Comparison of ENCODE assay signal across 24 cellular contexts in the genomic region with DNA sequence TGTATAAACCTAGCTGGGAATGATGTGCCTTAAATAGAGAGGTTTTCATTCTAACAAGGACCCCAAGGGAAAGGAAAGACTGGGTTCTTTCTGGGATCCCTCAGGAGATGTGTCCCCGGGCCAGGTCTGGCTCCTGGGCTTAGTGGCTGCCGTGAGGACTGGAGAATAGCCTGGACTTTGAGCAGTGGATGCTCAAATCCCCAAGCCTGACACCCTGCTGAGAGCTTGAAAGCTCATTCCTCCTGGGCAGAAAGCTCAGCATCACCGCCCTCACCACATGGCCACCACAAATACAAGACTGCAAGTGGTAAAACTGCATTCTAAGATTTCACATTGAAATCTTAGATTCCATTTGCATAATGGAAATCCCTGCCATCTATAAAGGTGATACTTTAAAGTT.
DNase-seq lines count a peak whose midpoint lies in the region; ATAC-seq and TF ChIP-seq lines count a peak whose summit lies in the region.
"Had no signal": no experiment of that assay in that cellular context is flagged by ENCODE, and none has a peak within 500 bp of the region (broad histone marks: within the 10 kb centered on the region; RNA-seq: fewer than 3 reads in every experiment).

No MANE protein-coding gene starts in this region.

- H3K36me3 Mint-ChIP-seq in activated CD8-positive, alpha-beta T cell treated with anti-CD3 and anti-CD28 coated beads for 36 hours (ENCODE audit: low read depth), result no peaks in the 10 kb centered on the region
- H3K36me3 Mint-ChIP-seq in activated CD8-positive, alpha-beta T cell treated with anti-CD3 and anti-CD28 coated beads, Interleukin-2, amount 10 ng/mL, durations not matched to agents 7 days and 5 days (ENCODE audit: low read depth), result no peaks in the 10 kb centered on the region
- H3K36me3 Mint-ChIP-seq in osteocyte (ENCODE audit: unreplicated experiment), result peaks cover 10% of the 10 kb centered on the region
- H3K36me3 Mint-ChIP-seq: activated naive CD8-positive, alpha-beta T cell treated with anti-CD3 and anti-CD28 coated beads, Interleukin-2, amount 10 ng/mL, durations not matched to agents 7 days and 5 days; CD8-positive, alpha-beta T cell; naive thymus-derived CD4-positive, alpha-beta T cell had no signal

- TF ChIP-seq CTCF in activated CD8-positive, alpha-beta T cell treated with anti-CD3 and anti-CD28 coated beads for 36 hours (IDR thresholded peaks at IDR 0.05), result no peak
- TF ChIP-seq CTCF in osteocyte (IDR thresholded peaks at IDR 0.05), result no peak

- peaks cover 34% of the 10 kb centered on the region for H3K4me1 Mint-ChIP-seq in activated CD8-positive, alpha-beta T cell treated with anti-CD3 and anti-CD28 coated beads for 36 hours (ENCODE audit: low read depth)
- H3K4me1 Mint-ChIP-seq in activated CD8-positive, alpha-beta T cell treated with anti-CD3 and anti-CD28 coated beads, Interleukin-2, amount 10 ng/mL, durations not matched to agents 7 days and 5 days (ENCODE audit: low read depth), result no peaks in the 10 kb centered on the region
- H3K4me1 Mint-ChIP-seq in osteocyte (ENCODE audit: unreplicated experiment), result peaks cover 36% of the 10 kb centered on the region
- H3K4me1 Mint-ChIP-seq: activated B cell treated with CpG ODN at 0.5 μM for 24 hours; activated naive CD8-positive, alpha-beta T cell treated with anti-CD3 and anti-CD28 coated beads, Interleukin-2, amount 10 ng/mL, durations not matched to agents 7 days and 5 days; central memory CD8-positive, alpha-beta T cell had no signal

- intact Hi-C loops in activated CD8-positive, alpha-beta T cell treated with anti-CD3 and anti-CD28 coated beads for 36 hours (cut with micrococcal nuclease), result no loop called here

- H3K9me3 Mint-ChIP-seq in activated CD8-positive, alpha-beta T cell treated with anti-CD3 and anti-CD28 coated beads for 36 hours, result no peaks in the 10 kb centered on the region
- H3K9me3 Mint-ChIP-seq in activated CD8-positive, alpha-beta T cell treated with anti-CD3 and anti-CD28 coated beads, Interleukin-2, amount 10 ng/mL, durations not matched to agents 7 days and 5 days (ENCODE audit: insufficient read depth), result no peaks in the 10 kb centered on the region
- H3K9me3 Mint-ChIP-seq in osteocyte (ENCODE audit: unreplicated experiment), result no peaks in the 10 kb centered on the region
- H3K9me3 Mint-ChIP-seq: activated B cell treated with CpG ODN at 0.5 μM for 24 hours; activated naive CD8-positive, alpha-beta T cell treated with anti-CD3 and anti-CD28 coated beads, Interleukin-2, amount 10 ng/mL, durations not matched to agents 7 days and 5 days; CD8-positive, alpha-beta T cell; central memory CD8-positive, alpha-beta T cell; naive thymus-derived CD4-positive, alpha-beta T cell had no signal

- H3K27ac Mint-ChIP-seq in activated CD8-positive, alpha-beta T cell treated with anti-CD3 and anti-CD28 coated beads for 36 hours, result no peak overlapping the region
- H3K27ac Mint-ChIP-seq in activated CD8-positive, alpha-beta T cell treated with anti-CD3 and anti-CD28 coated beads, Interleukin-2, amount 10 ng/mL, durations not matched to agents 7 days and 5 days, result no peak overlapping the region
- peak overlapping the region; percentile 80 for H3K27ac Mint-ChIP-seq in osteocyte (ENCODE audit: unreplicated experiment)
- H3K27ac Mint-ChIP-seq: activated B cell treated with CpG ODN at 0.5 μM for 24 hours; activated naive CD8-positive, alpha-beta T cell treated with anti-CD3 and anti-CD28 coated beads, Interleukin-2, amount 10 ng/mL, durations not matched to agents 7 days and 5 days; CD8-positive, alpha-beta T cell; naive thymus-derived CD4-positive, alpha-beta T cell had no signal

- no peak overlapping the region for H3K4me3 Mint-ChIP-seq in activated CD8-positive, alpha-beta T cell treated with anti-CD3 and anti-CD28 coated beads for 36 hours
- H3K4me3 Mint-ChIP-seq in activated CD8-positive, alpha-beta T cell treated with anti-CD3 and anti-CD28 coated beads, Interleukin-2, amount 10 ng/mL, durations not matched to agents 7 days and 5 days, result no peak overlapping the region
- no peak overlapping the region for H3K4me3 Mint-ChIP-seq in osteocyte (ENCODE audit: unreplicated experiment)
- H3K4me3 Mint-ChIP-seq: activated B cell treated with CpG ODN at 0.5 μM for 24 hours; activated naive CD8-positive, alpha-beta T cell treated with anti-CD3 and anti-CD28 coated beads, Interleukin-2, amount 10 ng/mL, durations not matched to agents 7 days and 5 days; CD8-positive, alpha-beta T cell; central memory CD8-positive, alpha-beta T cell; naive thymus-derived CD4-positive, alpha-beta T cell had no signal

- ATAC-seq in activated CD8-positive, alpha-beta T cell treated with anti-CD3 and anti-CD28 coated beads for 36 hours, result peak; percentile 19
- no peak for ATAC-seq in activated CD8-positive, alpha-beta T cell treated with anti-CD3 and anti-CD28 coated beads, Interleukin-2, amount 10 ng/mL, durations not matched to agents 7 days and 5 days
- ATAC-seq in HG03342 (IDR thresholded peaks at IDR 0.05; ENCODE audit: unreplicated experiment), result no peak
- ATAC-seq: A549; CD8-positive, alpha-beta T cell; naive thymus-derived CD4-positive, alpha-beta T cell; Panc1 had no signal

- POLR2A ChIA-PET in activated CD8-positive, alpha-beta T cell treated with anti-CD3 and anti-CD28 coated beads for 36 hours (lab: Charles Lee), result no interaction called here
- POLR2A ChIA-PET in activated CD8-positive, alpha-beta T cell treated with anti-CD3 and anti-CD28 coated beads, Interleukin-2, amount 10 ng/mL, durations not matched to agents 7 days and 5 days (lab: Charles Lee), result no interaction called here

- CTCF ChIA-PET in activated CD8-positive, alpha-beta T cell treated with anti-CD3 and anti-CD28 coated beads for 36 hours (lab: Charles Lee), result interaction anchor here (10.6 kb wide), 1 partner anchor 8 kb away, joined by 76 read pairs; no protein-coding TSS in a partner anchor
- CTCF ChIA-PET in activated CD8-positive, alpha-beta T cell treated with anti-CD3 and anti-CD28 coated beads, Interleukin-2, amount 10 ng/mL, durations not matched to agents 7 days and 5 days (lab: Charles Lee), result interaction anchor here (2.1 kb wide), 1 partner anchor 9 kb away, joined by 9 read pairs; no protein-coding TSS in a partner anchor

- DNase-seq in activated CD8-positive, alpha-beta T cell treated with anti-CD3 and anti-CD28 coated beads for 36 hours, result peak; percentile 45
- no peak for DNase-seq in activated CD8-positive, alpha-beta T cell treated with anti-CD3 and anti-CD28 coated beads, Interleukin-2, amount 10 ng/mL, durations not matched to agents 7 days and 5 days
- DNase-seq in NCI-H2107 treated with DMSO at 0.1 percent for 48 hours (lab: John Stamatoyannopoulos, UW; ENCODE audit: unreplicated experiment) (peak; percentile 3), astrocyte of the hippocampus (ENCODE audit: low read depth, low spot score) (peak; percentile 68), osteocyte (ENCODE audit: extremely low spot score, unreplicated experiment) (peak; percentile 60), SHP77 (lab: John Stamatoyannopoulos, UW) (no peak)
- DNase-seq in activated naive CD4-positive, alpha-beta T cell treated with Interleukin-2 at 50 U/mL for 16 hours, result no peak
- DNase-seq: activated B cell treated with CpG ODN at 0.5 μM for 24 hours; activated naive CD8-positive, alpha-beta T cell treated with anti-CD3 and anti-CD28 coated beads, Interleukin-2, amount 10 ng/mL, durations not matched to agents 7 days and 5 days; AML-193; dorsolateral prefrontal cortex; midbrain; naive thymus-derived CD4-positive, alpha-beta T cell; NCI-H1694 treated with DMSO at 0.1 percent for 48 hours; NCI-H2227 treated with DMSO at 0.1 percent for 48 hours; SHP77 treated with DMSO at 0.1 percent for 48 hours; stimulated activated naive CD4-positive, alpha-beta T cell treated with Interleukin-2 at 50 U/mL for 16 hours; T-helper 9 cell; thyroid gland had no signal

- H3K27me3 Mint-ChIP-seq in activated CD8-positive, alpha-beta T cell treated with anti-CD3 and anti-CD28 coated beads for 36 hours, result peaks cover 2% of the 10 kb centered on the region
- H3K27me3 Mint-ChIP-seq in activated CD8-positive, alpha-beta T cell treated with anti-CD3 and anti-CD28 coated beads, Interleukin-2, amount 10 ng/mL, durations not matched to agents 7 days and 5 days (ENCODE audit: low read depth), result no peaks in the 10 kb centered on the region
- H3K27me3 Mint-ChIP-seq in osteocyte (ENCODE audit: unreplicated experiment), result no peaks in the 10 kb centered on the region
- H3K27me3 Mint-ChIP-seq: activated naive CD8-positive, alpha-beta T cell treated with anti-CD3 and anti-CD28 coated beads, Interleukin-2, amount 10 ng/mL, durations not matched to agents 7 days and 5 days had no signal

Comparison
In these comparisons a context has a peak if more than half of its experiments do, and no peak if none do; other contexts are left out.
1. DNase-seq: peak in activated CD8-positive, alpha-beta T cell treated with anti-CD3 and anti-CD28 coated beads for 36 hours (single experiment), NCI-H2107 treated with DMSO at 0.1 percent for 48 hours (single experiment), astrocyte of the hippocampus (single experiment) and osteocyte (single experiment); none in activated CD8-positive, alpha-beta T cell treated with anti-CD3 and anti-CD28 coated beads, Interleukin-2, amount 10 ng/mL, durations not matched to agents 7 days and 5 days (single experiment), SHP77 (0 of 2) and activated naive CD4-positive, alpha-beta T cell treated with Interleukin-2 at 50 U/mL for 16 hours (single experiment).